In genomic region chr9:95834281-95834907, GRCh38 we compare ENCODE assay signal across 23 cellular contexts. TPM values are rescaled to one million over a fixed set of nuclear protein-coding genes. Genes with fewer than 3 reads are reported as not detected.
DNase-seq lines count a peak whose midpoint lies in the region; ATAC-seq, FAIRE-seq and TF ChIP-seq lines count a peak whose summit lies in the region.
"Had no signal": no experiment of that assay in that cellular context is flagged by ENCODE, and none has a peak within 500 bp of the region (broad histone marks: within the 10 kb centered on the region; RNA-seq: fewer than 3 reads in every experiment).

No MANE protein-coding gene starts in this region.

- FAIRE-seq in HepG2 (lab: Jason Lieb, UNC) (no peak), urothelium cell line (lab: Jason Lieb, UNC) (no peak)
- FAIRE-seq: GM18507 had no signal

- no peaks in the 10 kb centered on the region for H4K20me1 ChIP-seq in HepG2 (ENCODE audit: insufficient read depth, low read length)
- H4K20me1 ChIP-seq: BLaER1 treated with 17β-estradiol and CSF1 and Interleukin-3, amounts not matched to agents 10 nM and 100 nM had no signal

- no peaks in the 10 kb centered on the region for H3K79me2 ChIP-seq in HepG2 (ENCODE audit: insufficient read depth, low read length)

- H3K36me3 ChIP-seq in HepG2 (replicated peaks in 1 of 2; ENCODE audit: control insufficient read depth in 1 of 2, insufficient read depth in 2 of 2, low read length in 2 of 2): no peaks in the 10 kb centered on the region
- no peaks in the 10 kb centered on the region for H3K36me3 ChIP-seq in right lobe of liver
- no peaks in the 10 kb centered on the region for H3K36me3 ChIP-seq in muscle layer of colon (ENCODE audit: insufficient read depth, low read length)
- H3K36me3 ChIP-seq: BLaER1 treated with 17β-estradiol and CSF1 and Interleukin-3, amounts not matched to agents 10 nM and 100 nM; colonic mucosa; esophagus squamous epithelium; left lung; thoracic aorta had no signal

- 58% methylated on average over 3 of the region's 3 CpGs for WGBS in HepG2 (ENCODE audit: low lambda C conversion rate)
- WGBS in right lobe of liver (ENCODE audit: insufficient coverage, low coverage, low lambda C conversion rate, missing lambda C conversion rate): 81% methylated on average over 3 of the region's 3 CpGs

- CTCF ChIA-PET in HepG2 (lab: Yijun Ruan, JAX; ENCODE audit: low intra/inter-chr PET ratio, low total read pairs): no interaction called here

- TF ChIP-seq CTCF in HepG2 (CRISPR knock-in tag; IDR thresholded peaks at IDR 0.05) (no peak), right lobe of liver (IDR thresholded peaks at IDR 0.05) (no peak), astrocyte of the spinal cord (IDR thresholded peaks at IDR 0.05; ENCODE audit: low read depth, low read length) (no peak)

- no peak for ATAC-seq in HepG2
- ATAC-seq in right lobe of liver: no peak
- ATAC-seq: body of pancreas, left lung had no signal

- no peak for TF ChIP-seq RAD21 in HepG2 (CRISPR knock-in tag; IDR thresholded peaks at IDR 0.05)

- H3K9me3 ChIP-seq in HepG2 (ENCODE audit: low read length) (no peaks in the 10 kb centered on the region), right lobe of liver (no peaks in the 10 kb centered on the region), muscle layer of colon (ENCODE audit: low read length) (no peaks in the 10 kb centered on the region)
- H3K9me3 ChIP-seq: body of pancreas, colonic mucosa, esophagus squamous epithelium, left lung, thoracic aorta had no signal

- no peak for TF ChIP-seq EP300 in HepG2 (IDR thresholded peaks at IDR 0.05; ENCODE audit: low read depth in 2 of 2, low read length in 2 of 2)
- TF ChIP-seq EP300 in HepG2 (CRISPR knock-in tag; IDR thresholded peaks at IDR 0.05; ENCODE audit: borderline replicate concordance): no peak

- no peak overlapping the region for H3K4me2 ChIP-seq in HepG2 (ENCODE audit: low read depth, low read length)
- H3K4me2 ChIP-seq: BLaER1 treated with 17β-estradiol and CSF1 and Interleukin-3, amounts not matched to agents 10 nM and 100 nM had no signal

- intact Hi-C loops in HepG2 (cut with micrococcal nuclease; ENCODE audit: unreplicated experiment): no loop called here
- intact Hi-C loops in right lobe of liver (cut with DNase I): no loop called here

- H3K4me1 ChIP-seq in HepG2 (ENCODE audit: insufficient read depth, low read length) (peaks cover 9% of the 10 kb centered on the region), right lobe of liver (no peaks in the 10 kb centered on the region), muscle layer of colon (ENCODE audit: insufficient read depth, low read length) (peaks cover 46% of the 10 kb centered on the region)
- H3K4me1 ChIP-seq: BLaER1 treated with 17β-estradiol and CSF1 and Interleukin-3, amounts not matched to agents 10 nM and 100 nM; body of pancreas; colonic mucosa; left lung had no signal

- no TSS peak for BruUV-seq in HepG2 (replicated peaks; lab: Mats Ljungman, UMichigan)

- TF ChIP-seq POLR2A in HepG2 (IDR thresholded peaks at IDR 0.05; ENCODE audit: insufficient read depth in 1 of 2, low read depth in 2 of 2, low read length in 2 of 2) (no peak), right lobe of liver (IDR thresholded peaks at IDR 0.05) (no peak)

- POLR2A ChIA-PET in HepG2 (lab: Yijun Ruan, JAX): no interaction called here

- in situ Hi-C loops in HepG2 (cut with HindIII; ENCODE audit: extremely low pct_ligation_motif_present, low pct_unique_long_range_greater_than_20kb) (no loop called here), astrocyte of the spinal cord (cut with HindIII; ENCODE audit: low sequenced_read_pairs) (no loop called here)

- H3K4me3 ChIP-seq in HepG2 (replicated peaks in 1 of 3; ENCODE audit: insufficient read depth in 1 of 3, low read depth in 2 of 3, low read length in 3 of 3): no peak overlapping the region
- no peak overlapping the region for H3K4me3 ChIP-seq in right lobe of liver
- no peak overlapping the region for H3K4me3 ChIP-seq in astrocyte of the spinal cord (ENCODE audit: low read depth, low read length)
- no peak overlapping the region for H3K4me3 ChIP-seq in muscle layer of colon (ENCODE audit: low read depth in 1 of 2, low read length in 2 of 2)
- H3K4me3 ChIP-seq: BLaER1 treated with 17β-estradiol and CSF1 and Interleukin-3, amounts not matched to agents 10 nM and 100 nM; body of pancreas; colonic mucosa; esophagus squamous epithelium; left lung; thoracic aorta had no signal

- H3K27ac ChIP-seq in HepG2 (ENCODE audit: extremely low read length, insufficient read depth, low read length) (no peak overlapping the region), right lobe of liver (no peak overlapping the region), muscle layer of colon (ENCODE audit: low read depth, low read length) (peak overlapping the region; percentile 42)
- H3K27ac ChIP-seq: BLaER1 treated with 17β-estradiol and CSF1 and Interleukin-3, amounts not matched to agents 10 nM and 100 nM; body of pancreas; colonic mucosa; left lung; thoracic aorta had no signal

- no peak for DNase-seq in HepG2 (ENCODE audit: low spot score)
- DNase-seq in right lobe of liver: no peak
- DNase-seq in astrocyte of the spinal cord (ENCODE audit: low read depth, low spot score): peak; percentile 58
- peak; percentile 27 for DNase-seq in urothelium cell line (ENCODE audit: low spot score)
- DNase-seq in stimulated activated CD4-positive, alpha-beta T cell treated with anti-CD3 and anti-CD28 coated beads, Interleukin-4, amount 100 ng/mL, for 24 hours: no peak
- DNase-seq in cerebellar nuclear complex (lab: John Stamatoyannopoulos, UW): no peak
- no peak for DNase-seq in DMS153 treated with DMSO at 0.1 percent for 48 hours (lab: John Stamatoyannopoulos, UW; ENCODE audit: unreplicated experiment)
- DNase-seq: activated CD4-positive, alpha-beta T cell treated with anti-CD3 and anti-CD28 coated beads for 48 hours; activated naive CD4-positive, alpha-beta T cell treated with Interleukin-2 at 50 U/mL for 16 hours; activated T-cell treated with anti-CD3 and anti-CD28 coated beads for 4 hours; body of pancreas; Calu3; colonic mucosa; esophagus squamous epithelium; glutamatergic neuron; HFFc6; left lung; NCI-H1417; NCI-H524 treated with DMSO at 0.1 percent for 48 hours had no signal

- H2AFZ ChIP-seq in HepG2 (ENCODE audit: low read length): no peak overlapping the region

- H3K9ac ChIP-seq in HepG2 (ENCODE audit: insufficient read depth, low read depth, low read length) (no peak overlapping the region), muscle layer of colon (ENCODE audit: low read length) (no peak overlapping the region)
- H3K9ac ChIP-seq: BLaER1 treated with 17β-estradiol and CSF1 and Interleukin-3, amounts not matched to agents 10 nM and 100 nM had no signal

- H3K27me3 ChIP-seq in HepG2 (ENCODE audit: control insufficient read depth in 1 of 2, insufficient read depth in 2 of 2, low read length in 2 of 2) (0 out of 5 replicates have a peak, but pooled peaks cover 0 to 1% of the 10 kb centered on the region in 2 experiments), right lobe of liver (no peaks in the 10 kb centered on the region), muscle layer of colon (ENCODE audit: control insufficient read depth in 1 of 2, insufficient read depth in 2 of 2, low read length in 2 of 2) (no peaks in the 10 kb centered on the region)
- H3K27me3 ChIP-seq: BLaER1 treated with 17β-estradiol and CSF1 and Interleukin-3, amounts not matched to agents 10 nM and 100 nM; body of pancreas; colonic mucosa; esophagus squamous epithelium; left lung had no signal

TF ChIP-seq in HepG2, 621 proteins besides CTCF, POLR2A, EP300 and RAD21:
- TF ChIP-seq SIX4 (CRISPR knock-in tag; IDR thresholded peaks at IDR 0.05) (no peak), ATF7 (IDR thresholded peaks at IDR 0.05) (peak; percentile 89), ATF7 (CRISPR knock-in tag; IDR thresholded peaks at IDR 0.05) (no peak), CREB1 (IDR thresholded peaks at IDR 0.05) (peak; percentile 91), CREB1 (CRISPR knock-in tag; IDR thresholded peaks at IDR 0.05) (no peak)

RNA-seq across cellular contexts. Expression of gene ERCC6L2, which starts 41.1 kb away (rescaled TPM):
- total RNA-seq in HepG2 (2016; rRNA removed; fragmentation: Illumina TruSeq; extraction: Trizol) (45.9 and 63.0 TPM in 2 replicates), right lobe of liver (10 to 100 TPM; 11.5 to 21.1 (median 17.2) TPM)
- total RNA-seq in HepG2 (2016; cell fraction: cytosol; rRNA removed; fragmentation: Illumina TruSeq; extraction: Trizol; ENCODE audit: low read depth): 13.0 and 15.0 TPM in 2 replicates
- total RNA-seq in HepG2 (2016; cell fraction: insoluble cytoplasmic fraction; rRNA removed; fragmentation: Illumina TruSeq; extraction: Trizol): 41.3 and 61.0 TPM in 2 replicates
- total RNA-seq in HepG2 (2016; cell fraction: membrane; rRNA removed; fragmentation: Illumina TruSeq; extraction: Trizol): 22.7 and 23.0 TPM in 2 replicates
- 60.4 and 64.9 TPM in 2 replicates for total RNA-seq in HepG2 (2016; cell fraction: nucleus; rRNA removed; fragmentation: Illumina TruSeq; extraction: Trizol)
- 10.8 and 13.4 TPM in 2 replicates for polyA plus RNA-seq in HepG2 (2011; rRNA removed)
- 5.7 and 9.4 TPM in 2 replicates for polyA plus RNA-seq in HepG2 (2011; cell fraction: cytosol; rRNA removed)
- polyA plus RNA-seq in HepG2 (2011; cell fraction: nucleus; rRNA removed): 14.0 and 14.2 TPM in 2 replicates
- polyA plus RNA-seq in HepG2 (2012): 10.8 and 17.3 TPM in 2 replicates
- polyA plus RNA-seq in HepG2 (2016; cell fraction: cytosol; fragmentation: Illumina TruSeq; extraction: Trizol; ENCODE audit: low read depth): 0.62 and 0.73 TPM in 2 replicates
- polyA plus RNA-seq in HepG2 (2016; cell fraction: insoluble cytoplasmic fraction; fragmentation: Illumina TruSeq; extraction: Trizol; ENCODE audit: low read depth): 19.5 and 20.2 TPM in 2 replicates
- 1.6 and 2.1 TPM in 2 replicates for polyA plus RNA-seq in HepG2 (2016; cell fraction: membrane; fragmentation: Illumina TruSeq; extraction: Trizol; ENCODE audit: low read depth)
- 20.7 and 22.6 TPM in 2 replicates for polyA plus RNA-seq in HepG2 (2016; cell fraction: nucleus; fragmentation: Illumina TruSeq; extraction: Trizol; ENCODE audit: insufficient read depth, low read depth)
- 20.6 and 21.7 TPM in 2 replicates for polyA minus RNA-seq in HepG2 (2011; rRNA and poly(A)+ RNA removed; ENCODE audit: low replicate concordance)
- polyA minus RNA-seq in HepG2 (2011; cell fraction: cytosol; rRNA and poly(A)+ RNA removed): 31.4 and 41.6 TPM in 2 replicates
- 191 and 213 TPM in 2 replicates for polyA minus RNA-seq in HepG2 (2011; cell fraction: nucleus; rRNA and poly(A)+ RNA removed)

Comparison
In these comparisons a context has a peak if more than half of its experiments do, and no peak if none do; other contexts are left out.
1. DNase-seq: peak in astrocyte of the spinal cord (single experiment) and urothelium cell line (single experiment); none in HepG2 (single experiment), right lobe of liver (0 of 3), stimulated activated CD4-positive, alpha-beta T cell treated with anti-CD3 and anti-CD28 coated beads, Interleukin-4, amount 100 ng/mL, for 24 hours (single experiment), cerebellar nuclear complex (0 of 2) and DMS153 treated with DMSO at 0.1 percent for 48 hours (single experiment).